ENCODE assay signal across 8 cellular contexts in genomic region chrX:67727576-67727975, GRCh38.
"Had no signal": no experiment of that assay in that cellular context is flagged by ENCODE, and none has a peak within 500 bp of the region (broad histone marks: within the 10 kb centered on the region; RNA-seq: fewer than 3 reads in every experiment).

No MANE protein-coding gene starts in this region.

- H3K4me3 ChIP-seq: GM23248 had no signal

- H3K9ac ChIP-seq: GM23248, KMS-11 had no signal

- H3K27ac ChIP-seq: GM23248, KMS-11 had no signal

- FAIRE-seq: HTR-8/SVneo had no signal

- H3K9me3 Mint-ChIP-seq: IgD-negative memory B cell had no signal

- H3K27ac Mint-ChIP-seq: IgD-negative memory B cell had no signal

- H3K36me3 Mint-ChIP-seq: IgD-negative memory B cell had no signal

- H3K4me3 Mint-ChIP-seq: IgD-negative memory B cell had no signal

- DNase-seq: GM23248, GOT3, H7, HCEC 1CT, KBM-7 had no signal

- H3K27me3 Mint-ChIP-seq: IgD-negative memory B cell had no signal

- H3K4me2 ChIP-seq: KMS-11 had no signal
